18 cellular contexts compared by ENCODE assay signal in the genomic region with DNA sequence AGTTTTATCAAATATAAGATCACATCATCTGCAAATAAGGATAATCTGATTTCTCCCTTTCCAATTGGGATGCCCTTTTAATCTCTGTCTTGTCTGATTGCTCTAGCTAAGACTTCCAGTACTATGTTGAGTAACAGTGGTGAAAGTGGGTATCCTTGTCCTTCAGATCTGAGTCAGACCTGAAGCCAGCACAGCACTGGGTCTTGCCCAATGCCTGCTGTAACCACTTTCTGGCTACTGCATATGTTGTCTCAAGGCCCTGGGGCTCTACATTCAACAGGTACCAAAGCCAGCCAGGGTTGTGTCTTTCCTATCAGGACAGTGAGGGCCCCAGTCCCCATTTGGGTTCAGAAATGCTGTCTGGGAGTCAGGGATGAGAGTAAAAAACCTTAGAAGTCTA.
"Had no signal": no experiment of that assay in that cellular context is flagged by ENCODE, and none has a peak within 500 bp of the region (broad histone marks: within the 10 kb centered on the region; RNA-seq: fewer than 3 reads in every experiment).

No MANE protein-coding gene starts in this region.

- ATAC-seq: gastroesophageal sphincter, heart left ventricle, left lobe of liver had no signal

- H3K36me3 Mint-ChIP-seq: brain, mesothelial cell of epicardium had no signal

- H3K27ac Mint-ChIP-seq: brain, endodermal cell, mesothelial cell of epicardium had no signal

- H3K4me3 Mint-ChIP-seq: brain; central memory CD8-positive, alpha-beta T cell; endodermal cell; mesothelial cell of epicardium had no signal

- H3K4me3 ChIP-seq: colonic mucosa, gastroesophageal sphincter, heart left ventricle, lung, skin epidermis, thoracic aorta, upper lobe of left lung had no signal

- H3K27ac ChIP-seq: colonic mucosa, gastroesophageal sphincter, heart left ventricle, skin epidermis, thoracic aorta, upper lobe of left lung had no signal

- H3K4me1 Mint-ChIP-seq: brain; central memory CD8-positive, alpha-beta T cell; endodermal cell; mesothelial cell of epicardium had no signal

- H3K9me3 Mint-ChIP-seq: central memory CD8-positive, alpha-beta T cell had no signal

- H3K27me3 Mint-ChIP-seq: central memory CD8-positive, alpha-beta T cell had no signal

- DNase-seq: activated naive CD4-positive, alpha-beta T cell; anterior cingulate cortex; colonic mucosa; erythroblast; heart left ventricle; kidney; stimulated activated CD4-positive, alpha-beta T cell treated with anti-CD3 and anti-CD28 coated beads, Interleukin-2, amount 100 ng/mL, for 48 hours; T1000; upper lobe of left lung had no signal
